ENCODE assay signal across 18 cellular contexts in the genomic region with DNA sequence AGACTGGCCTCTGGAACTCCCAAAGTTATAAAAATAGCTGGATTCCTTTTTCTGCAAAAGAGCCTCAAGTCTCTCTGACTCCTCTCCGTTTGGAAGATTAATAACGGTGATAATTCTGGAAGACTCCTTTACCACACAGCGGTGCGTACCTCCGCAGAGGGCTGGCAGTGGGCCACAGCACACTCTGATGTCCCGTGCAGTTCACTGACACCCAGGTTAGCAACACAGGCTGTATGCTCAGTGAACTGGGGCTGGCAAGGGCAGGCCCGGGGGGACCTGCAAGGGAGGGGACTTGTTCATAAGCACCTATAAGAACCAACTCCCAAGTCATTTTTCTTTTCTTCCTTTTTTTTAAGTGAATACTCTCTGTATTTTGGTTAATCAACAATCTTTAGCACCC.
A peak's percentile ranks its signal among the peaks of the same experiment; 100 is the strongest.
DNase-seq lines count a peak whose midpoint lies in the region; ATAC-seq and TF ChIP-seq lines count a peak whose summit lies in the region.
"Had no signal": no experiment of that assay in that cellular context is flagged by ENCODE, and none has a peak within 500 bp of the region (broad histone marks: within the 10 kb centered on the region; RNA-seq: fewer than 3 reads in every experiment).

No MANE protein-coding gene starts in this region.

- H3K4me1 Mint-ChIP-seq in activated CD4-positive, alpha-beta T cell treated with anti-CD3 and anti-CD28 coated beads, Interleukin-2, amount 10 ng/mL, durations not matched to agents 24 days and 14 days: no peaks in the 10 kb centered on the region
- no peaks in the 10 kb centered on the region for H3K4me1 Mint-ChIP-seq in nephron progenitor cell
- H3K4me1 Mint-ChIP-seq: B cell had no signal

- H3K4me3 Mint-ChIP-seq in activated CD4-positive, alpha-beta T cell treated with anti-CD3 and anti-CD28 coated beads, Interleukin-2, amount 10 ng/mL, durations not matched to agents 24 days and 14 days: no peak overlapping the region
- H3K4me3 Mint-ChIP-seq in nephron progenitor cell: no peak overlapping the region
- H3K4me3 Mint-ChIP-seq: B cell; CD4-positive, alpha-beta T cell; HFFc6 had no signal

- H3K27ac ChIP-seq in caudate nucleus (ENCODE audit: low read depth, low read length) (peak overlapping the region; percentile 65), thyroid gland (no peak overlapping the region)
- H3K27ac ChIP-seq: 22Rv1, RWPE1 had no signal

- intact Hi-C loops in activated CD4-positive, alpha-beta T cell treated with anti-CD3 and anti-CD28 coated beads, Interleukin-2, amount 10 ng/mL, durations not matched to agents 24 days and 14 days (cut with micrococcal nuclease): no loop called here
- intact Hi-C loops in thyroid gland (cut with DNase I): loop anchor here (10.0 kb wide), 1 partner anchor 62 kb away; no protein-coding TSS in a partner anchor

- no peaks in the 10 kb centered on the region for H3K9me3 Mint-ChIP-seq in activated CD4-positive, alpha-beta T cell treated with anti-CD3 and anti-CD28 coated beads, Interleukin-2, amount 10 ng/mL, durations not matched to agents 24 days and 14 days
- no peaks in the 10 kb centered on the region for H3K9me3 Mint-ChIP-seq in nephron progenitor cell
- H3K9me3 Mint-ChIP-seq: CD4-positive, alpha-beta T cell had no signal

- peaks cover 0 to 5% of the 10 kb centered on the region in 2 donors for H3K4me1 ChIP-seq in thyroid gland

- no peaks in the 10 kb centered on the region for H3K27me3 ChIP-seq in thyroid gland

- no peaks in the 10 kb centered on the region for H3K36me3 Mint-ChIP-seq in activated CD4-positive, alpha-beta T cell treated with anti-CD3 and anti-CD28 coated beads, Interleukin-2, amount 10 ng/mL, durations not matched to agents 24 days and 14 days (ENCODE audit: low read depth)
- no peaks in the 10 kb centered on the region for H3K36me3 Mint-ChIP-seq in nephron progenitor cell (ENCODE audit: low read depth)

- 38 to 49% methylated on average over 7 of the region's 7 CpGs for WGBS in thyroid gland, 2 donors

- TF ChIP-seq CTCF in nephron progenitor cell (IDR thresholded peaks at IDR 0.05) (no peak), thyroid gland (IDR thresholded peaks at IDR 0.05) (no peak)

- no peaks in the 10 kb centered on the region for H3K9me3 ChIP-seq in thyroid gland
- H3K9me3 ChIP-seq: Caco-2 had no signal

- H3K36me3 ChIP-seq in thyroid gland: no peaks in the 10 kb centered on the region

- peak; percentile 32 for DNase-seq in activated CD4-positive, alpha-beta T cell treated with anti-CD3 and anti-CD28 coated beads, Interleukin-2, amount 10 ng/mL, durations not matched to agents 24 days and 14 days
- DNase-seq in activated CD4-positive, alpha-beta T cell treated with anti-CD3 and anti-CD28 coated beads for 48 hours: no peak
- DNase-seq in caudate nucleus (lab: John Stamatoyannopoulos, UW): no peak
- no peak for DNase-seq in nephron progenitor cell
- DNase-seq in thyroid gland: peak; percentile 43 to 44
- no peak for DNase-seq in iPS-NIHi11 (ENCODE audit: low spot score)
- DNase-seq in CD1c-positive myeloid dendritic cell (ENCODE audit: extremely low spot score): no peak
- DNase-seq: CD4-positive, alpha-beta T cell; HFFc6; KG1; NCI-H187; NCI-H226 had no signal

- H3K27me3 Mint-ChIP-seq in activated CD4-positive, alpha-beta T cell treated with anti-CD3 and anti-CD28 coated beads, Interleukin-2, amount 10 ng/mL, durations not matched to agents 24 days and 14 days: no peaks in the 10 kb centered on the region
- H3K27me3 Mint-ChIP-seq in nephron progenitor cell (ENCODE audit: low read depth, poor library complexity): peaks cover 3% of the 10 kb centered on the region
- H3K27me3 Mint-ChIP-seq: B cell had no signal

- no peak for ATAC-seq in HG03571 (IDR thresholded peaks at IDR 0.05; ENCODE audit: unreplicated experiment)
- ATAC-seq: PC-3 had no signal

- no peak overlapping the region for H3K27ac Mint-ChIP-seq in activated CD4-positive, alpha-beta T cell treated with anti-CD3 and anti-CD28 coated beads, Interleukin-2, amount 10 ng/mL, durations not matched to agents 24 days and 14 days
- peak overlapping the region; percentile 51 for H3K27ac Mint-ChIP-seq in nephron progenitor cell
- H3K27ac Mint-ChIP-seq: B cell; CD4-positive, alpha-beta T cell; HFFc6 had no signal

- TF ChIP-seq POLR2A in thyroid gland (IDR thresholded peaks at IDR 0.05): no peak

- no peak overlapping the region for H3K4me3 ChIP-seq in thyroid gland (replicated peaks in 1 of 3)

Comparison
In these comparisons a context has a peak if more than half of its experiments do, and no peak if none do; other contexts are left out.
1. DNase-seq: peak in activated CD4-positive, alpha-beta T cell treated with anti-CD3 and anti-CD28 coated beads, Interleukin-2, amount 10 ng/mL, durations not matched to agents 24 days and 14 days (single experiment) and thyroid gland (2 of 2); none in activated CD4-positive, alpha-beta T cell treated with anti-CD3 and anti-CD28 coated beads for 48 hours (single experiment), caudate nucleus (0 of 61), nephron progenitor cell (single experiment), iPS-NIHi11 (single experiment) and CD1c-positive myeloid dendritic cell (single experiment).